Comparison of ENCODE assay signal across 1 cellular context in the genomic region with DNA sequence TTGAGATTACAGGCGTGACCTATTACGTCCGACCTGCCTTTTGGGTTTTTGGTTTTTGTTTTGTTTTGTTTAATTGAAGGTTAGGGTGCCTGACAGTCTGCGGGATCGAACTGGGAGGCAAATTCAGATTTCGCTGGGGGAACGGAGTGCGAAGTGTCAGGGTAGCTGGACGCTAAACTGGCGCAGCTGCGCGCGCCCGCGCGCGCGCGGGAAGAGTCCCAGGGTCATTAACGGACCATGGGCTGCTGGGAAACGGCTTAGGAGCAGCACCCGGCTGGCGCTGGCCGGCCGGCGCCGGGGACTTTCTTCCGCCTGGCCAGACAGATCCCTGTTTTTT.
A peak's percentile ranks its signal among the peaks of the same experiment; 100 is the strongest.
TF ChIP-seq lines count a peak whose summit lies in the region.

No MANE protein-coding gene starts in this region.

TF ChIP-seq in GM12878, 131 proteins besides CTCF, POLR2A, EP300 and RAD21 (continues in another document):
- no peak; the same call in 1 of the 2 replicates for TF ChIP-seq MXI1 (IDR thresholded peaks at IDR 0.05; ENCODE audit: low read depth, low read length)
- no peak for TF ChIP-seq SIX5 (IDR thresholded peaks at IDR 0.05; ENCODE audit: low read depth, low read length, severe bottlenecking)
- TF ChIP-seq NR2F1 (conservative IDR thresholded peaks at IDR 0.05) = peak; percentile 69
- 0 out of 2 replicates have a peak, but pooled peaks have one; percentile 14 for TF ChIP-seq TCF7 (IDR thresholded peaks at IDR 0.05; ENCODE audit: borderline replicate concordance)
- TF ChIP-seq NR2C1 (IDR thresholded peaks at IDR 0.05) = peak; percentile 66; the same call in 1 of the 2 replicates
- TF ChIP-seq TCF12 (IDR thresholded peaks at IDR 0.05; ENCODE audit: low read depth, low read length) = peak; percentile 62; the same call in 1 of the 2 replicates
- TF ChIP-seq, protein P1, sequence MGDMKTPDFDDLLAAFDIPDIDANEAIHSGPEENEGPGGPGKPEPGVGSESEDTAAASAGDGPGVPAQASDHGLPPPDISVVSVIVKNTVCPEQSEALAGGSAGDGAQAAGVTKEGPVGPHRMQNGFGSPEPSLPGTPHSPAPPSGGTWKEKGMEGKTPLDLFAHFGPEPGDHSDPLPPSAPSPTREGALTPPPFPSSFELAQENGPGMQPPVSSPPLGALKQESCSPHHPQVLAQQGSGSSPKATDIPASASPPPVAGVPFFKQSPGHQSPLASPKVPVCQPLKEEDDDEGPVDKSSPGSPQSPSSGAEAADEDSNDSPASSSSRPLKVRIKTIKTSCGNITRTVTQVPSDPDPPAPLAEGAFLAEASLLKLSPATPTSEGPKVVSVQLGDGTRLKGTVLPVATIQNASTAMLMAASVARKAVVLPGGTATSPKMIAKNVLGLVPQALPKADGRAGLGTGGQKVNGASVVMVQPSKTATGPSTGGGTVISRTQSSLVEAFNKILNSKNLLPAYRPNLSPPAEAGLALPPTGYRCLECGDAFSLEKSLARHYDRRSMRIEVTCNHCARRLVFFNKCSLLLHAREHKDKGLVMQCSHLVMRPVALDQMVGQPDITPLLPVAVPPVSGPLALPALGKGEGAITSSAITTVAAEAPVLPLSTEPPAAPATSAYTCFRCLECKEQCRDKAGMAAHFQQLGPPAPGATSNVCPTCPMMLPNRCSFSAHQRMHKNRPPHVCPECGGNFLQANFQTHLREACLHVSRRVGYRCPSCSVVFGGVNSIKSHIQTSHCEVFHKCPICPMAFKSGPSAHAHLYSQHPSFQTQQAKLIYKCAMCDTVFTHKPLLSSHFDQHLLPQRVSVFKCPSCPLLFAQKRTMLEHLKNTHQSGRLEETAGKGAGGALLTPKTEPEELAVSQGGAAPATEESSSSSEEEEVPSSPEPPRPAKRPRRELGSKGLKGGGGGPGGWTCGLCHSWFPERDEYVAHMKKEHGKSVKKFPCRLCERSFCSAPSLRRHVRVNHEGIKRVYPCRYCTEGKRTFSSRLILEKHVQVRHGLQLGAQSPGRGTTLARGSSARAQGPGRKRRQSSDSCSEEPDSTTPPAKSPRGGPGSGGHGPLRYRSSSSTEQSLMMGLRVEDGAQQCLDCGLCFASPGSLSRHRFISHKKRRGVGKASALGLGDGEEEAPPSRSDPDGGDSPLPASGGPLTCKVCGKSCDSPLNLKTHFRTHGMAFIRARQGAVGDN (IDR thresholded peaks at IDR 0.05) = peak; percentile 96
- peak; percentile 38 for TF ChIP-seq MTA2 (IDR thresholded peaks at IDR 0.05; ENCODE audit: low read depth)
- peak; percentile 18; the same call in 1 of the 2 replicates for TF ChIP-seq CREB1 (IDR thresholded peaks at IDR 0.05; ENCODE audit: low read depth)
- peak; percentile 48 for TF ChIP-seq MEF2B (IDR thresholded peaks at IDR 0.05; ENCODE audit: partially characterized antibody, poor library complexity, severe bottlenecking)
- TF ChIP-seq IKZF1 (conservative IDR thresholded peaks at IDR 0.05) = peak; percentile 84
- peak; percentile 87 for TF ChIP-seq RB1 (IDR thresholded peaks at IDR 0.05; ENCODE audit: borderline replicate concordance)
- TF ChIP-seq SIN3A (IDR thresholded peaks at IDR 0.05; ENCODE audit: low read depth, low read length) = 0 out of 2 replicates have a peak, but pooled peaks have one; percentile 21
- TF ChIP-seq ASH2L (IDR thresholded peaks at IDR 0.05; ENCODE audit: borderline replicate concordance, low read depth) = peak; percentile 33; the same call in 1 of the 2 replicates
- TF ChIP-seq ZBED1 (IDR thresholded peaks at IDR 0.05; ENCODE audit: borderline replicate concordance) = no peak
- TF ChIP-seq GABPA (IDR thresholded peaks at IDR 0.05; ENCODE audit: low read depth) = no peak
- TF ChIP-seq PAX5 (IDR thresholded peaks at IDR 0.05; ENCODE audit: borderline replicate concordance, low read depth, low read length) = 0 out of 2 replicates have a peak, but pooled peaks have one; percentile 18
- TF ChIP-seq MTA3 (IDR thresholded peaks at IDR 0.05; ENCODE audit: borderline replicate concordance, low read length) = no peak
- peak in 1 of 2 experiments; percentile 50; a peak in 1 of 4 replicates for TF ChIP-seq BHLHE40 (IDR thresholded peaks at IDR 0.05; ENCODE audit: borderline replicate concordance in 1 of 2, low read depth in 2 of 2, low read length in 1 of 2)
- TF ChIP-seq, protein P2, sequence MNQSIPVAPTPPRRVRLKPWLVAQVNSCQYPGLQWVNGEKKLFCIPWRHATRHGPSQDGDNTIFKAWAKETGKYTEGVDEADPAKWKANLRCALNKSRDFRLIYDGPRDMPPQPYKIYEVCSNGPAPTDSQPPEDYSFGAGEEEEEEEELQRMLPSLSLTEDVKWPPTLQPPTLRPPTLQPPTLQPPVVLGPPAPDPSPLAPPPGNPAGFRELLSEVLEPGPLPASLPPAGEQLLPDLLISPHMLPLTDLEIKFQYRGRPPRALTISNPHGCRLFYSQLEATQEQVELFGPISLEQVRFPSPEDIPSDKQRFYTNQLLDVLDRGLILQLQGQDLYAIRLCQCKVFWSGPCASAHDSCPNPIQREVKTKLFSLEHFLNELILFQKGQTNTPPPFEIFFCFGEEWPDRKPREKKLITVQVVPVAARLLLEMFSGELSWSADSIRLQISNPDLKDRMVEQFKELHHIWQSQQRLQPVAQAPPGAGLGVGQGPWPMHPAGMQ (IDR thresholded peaks at IDR 0.05; ENCODE audit: borderline replicate concordance) = no peak
- no peak for TF ChIP-seq RELA (IDR thresholded peaks at IDR 0.05; ENCODE audit: borderline replicate concordance, partially characterized antibody)
- TF ChIP-seq, protein P3, sequence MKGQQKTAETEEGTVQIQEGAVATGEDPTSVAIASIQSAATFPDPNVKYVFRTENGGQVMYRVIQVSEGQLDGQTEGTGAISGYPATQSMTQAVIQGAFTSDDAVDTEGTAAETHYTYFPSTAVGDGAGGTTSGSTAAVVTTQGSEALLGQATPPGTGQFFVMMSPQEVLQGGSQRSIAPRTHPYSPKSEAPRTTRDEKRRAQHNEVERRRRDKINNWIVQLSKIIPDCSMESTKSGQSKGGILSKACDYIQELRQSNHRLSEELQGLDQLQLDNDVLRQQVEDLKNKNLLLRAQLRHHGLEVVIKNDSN (IDR thresholded peaks at IDR 0.05; ENCODE audit: borderline replicate concordance, extremely low read length, insufficient read depth, low read depth, low read length) = no peak
- 0 out of 2 replicates have a peak, but pooled peaks have one; percentile 39 for TF ChIP-seq TCF3 (IDR thresholded peaks at IDR 0.05; ENCODE audit: borderline replicate concordance, insufficient read depth, low read depth, low read length)
- TF ChIP-seq, protein P4, sequence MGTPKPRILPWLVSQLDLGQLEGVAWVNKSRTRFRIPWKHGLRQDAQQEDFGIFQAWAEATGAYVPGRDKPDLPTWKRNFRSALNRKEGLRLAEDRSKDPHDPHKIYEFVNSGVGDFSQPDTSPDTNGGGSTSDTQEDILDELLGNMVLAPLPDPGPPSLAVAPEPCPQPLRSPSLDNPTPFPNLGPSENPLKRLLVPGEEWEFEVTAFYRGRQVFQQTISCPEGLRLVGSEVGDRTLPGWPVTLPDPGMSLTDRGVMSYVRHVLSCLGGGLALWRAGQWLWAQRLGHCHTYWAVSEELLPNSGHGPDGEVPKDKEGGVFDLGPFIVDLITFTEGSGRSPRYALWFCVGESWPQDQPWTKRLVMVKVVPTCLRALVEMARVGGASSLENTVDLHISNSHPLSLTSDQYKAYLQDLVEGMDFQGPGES (IDR thresholded peaks at IDR 0.05) = no peak
- TF ChIP-seq, protein P5, sequence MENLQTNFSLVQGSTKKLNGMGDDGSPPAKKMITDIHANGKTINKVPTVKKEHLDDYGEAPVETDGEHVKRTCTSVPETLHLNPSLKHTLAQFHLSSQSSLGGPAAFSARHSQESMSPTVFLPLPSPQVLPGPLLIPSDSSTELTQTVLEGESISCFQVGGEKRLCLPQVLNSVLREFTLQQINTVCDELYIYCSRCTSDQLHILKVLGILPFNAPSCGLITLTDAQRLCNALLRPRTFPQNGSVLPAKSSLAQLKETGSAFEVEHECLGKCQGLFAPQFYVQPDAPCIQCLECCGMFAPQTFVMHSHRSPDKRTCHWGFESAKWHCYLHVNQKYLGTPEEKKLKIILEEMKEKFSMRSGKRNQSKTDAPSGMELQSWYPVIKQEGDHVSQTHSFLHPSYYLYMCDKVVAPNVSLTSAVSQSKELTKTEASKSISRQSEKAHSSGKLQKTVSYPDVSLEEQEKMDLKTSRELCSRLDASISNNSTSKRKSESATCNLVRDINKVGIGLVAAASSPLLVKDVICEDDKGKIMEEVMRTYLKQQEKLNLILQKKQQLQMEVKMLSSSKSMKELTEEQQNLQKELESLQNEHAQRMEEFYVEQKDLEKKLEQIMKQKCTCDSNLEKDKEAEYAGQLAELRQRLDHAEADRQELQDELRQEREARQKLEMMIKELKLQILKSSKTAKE (IDR thresholded peaks at IDR 0.05; ENCODE audit: low read depth, poor library complexity, severe bottlenecking) = no peak
- TF ChIP-seq, protein P6, sequence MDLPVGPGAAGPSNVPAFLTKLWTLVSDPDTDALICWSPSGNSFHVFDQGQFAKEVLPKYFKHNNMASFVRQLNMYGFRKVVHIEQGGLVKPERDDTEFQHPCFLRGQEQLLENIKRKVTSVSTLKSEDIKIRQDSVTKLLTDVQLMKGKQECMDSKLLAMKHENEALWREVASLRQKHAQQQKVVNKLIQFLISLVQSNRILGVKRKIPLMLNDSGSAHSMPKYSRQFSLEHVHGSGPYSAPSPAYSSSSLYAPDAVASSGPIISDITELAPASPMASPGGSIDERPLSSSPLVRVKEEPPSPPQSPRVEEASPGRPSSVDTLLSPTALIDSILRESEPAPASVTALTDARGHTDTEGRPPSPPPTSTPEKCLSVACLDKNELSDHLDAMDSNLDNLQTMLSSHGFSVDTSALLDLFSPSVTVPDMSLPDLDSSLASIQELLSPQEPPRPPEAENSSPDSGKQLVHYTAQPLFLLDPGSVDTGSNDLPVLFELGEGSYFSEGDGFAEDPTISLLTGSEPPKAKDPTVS (IDR thresholded peaks at IDR 0.05; ENCODE audit: low read depth, low read length) = no peak
- TF ChIP-seq, protein P7, sequence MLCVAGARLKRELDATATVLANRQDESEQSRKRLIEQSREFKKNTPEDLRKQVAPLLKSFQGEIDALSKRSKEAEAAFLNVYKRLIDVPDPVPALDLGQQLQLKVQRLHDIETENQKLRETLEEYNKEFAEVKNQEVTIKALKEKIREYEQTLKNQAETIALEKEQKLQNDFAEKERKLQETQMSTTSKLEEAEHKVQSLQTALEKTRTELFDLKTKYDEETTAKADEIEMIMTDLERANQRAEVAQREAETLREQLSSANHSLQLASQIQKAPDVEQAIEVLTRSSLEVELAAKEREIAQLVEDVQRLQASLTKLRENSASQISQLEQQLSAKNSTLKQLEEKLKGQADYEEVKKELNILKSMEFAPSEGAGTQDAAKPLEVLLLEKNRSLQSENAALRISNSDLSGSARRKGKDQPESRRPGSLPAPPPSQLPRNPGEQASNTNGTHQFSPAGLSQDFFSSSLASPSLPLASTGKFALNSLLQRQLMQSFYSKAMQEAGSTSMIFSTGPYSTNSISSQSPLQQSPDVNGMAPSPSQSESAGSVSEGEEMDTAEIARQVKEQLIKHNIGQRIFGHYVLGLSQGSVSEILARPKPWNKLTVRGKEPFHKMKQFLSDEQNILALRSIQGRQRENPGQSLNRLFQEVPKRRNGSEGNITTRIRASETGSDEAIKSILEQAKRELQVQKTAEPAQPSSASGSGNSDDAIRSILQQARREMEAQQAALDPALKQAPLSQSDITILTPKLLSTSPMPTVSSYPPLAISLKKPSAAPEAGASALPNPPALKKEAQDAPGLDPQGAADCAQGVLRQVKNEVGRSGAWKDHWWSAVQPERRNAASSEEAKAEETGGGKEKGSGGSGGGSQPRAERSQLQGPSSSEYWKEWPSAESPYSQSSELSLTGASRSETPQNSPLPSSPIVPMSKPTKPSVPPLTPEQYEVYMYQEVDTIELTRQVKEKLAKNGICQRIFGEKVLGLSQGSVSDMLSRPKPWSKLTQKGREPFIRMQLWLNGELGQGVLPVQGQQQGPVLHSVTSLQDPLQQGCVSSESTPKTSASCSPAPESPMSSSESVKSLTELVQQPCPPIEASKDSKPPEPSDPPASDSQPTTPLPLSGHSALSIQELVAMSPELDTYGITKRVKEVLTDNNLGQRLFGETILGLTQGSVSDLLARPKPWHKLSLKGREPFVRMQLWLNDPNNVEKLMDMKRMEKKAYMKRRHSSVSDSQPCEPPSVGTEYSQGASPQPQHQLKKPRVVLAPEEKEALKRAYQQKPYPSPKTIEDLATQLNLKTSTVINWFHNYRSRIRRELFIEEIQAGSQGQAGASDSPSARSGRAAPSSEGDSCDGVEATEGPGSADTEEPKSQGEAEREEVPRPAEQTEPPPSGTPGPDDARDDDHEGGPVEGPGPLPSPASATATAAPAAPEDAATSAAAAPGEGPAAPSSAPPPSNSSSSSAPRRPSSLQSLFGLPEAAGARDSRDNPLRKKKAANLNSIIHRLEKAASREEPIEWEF (IDR thresholded peaks at IDR 0.05; ENCODE audit: insufficient replicate concordance, low read depth, low read length) = no peak
- TF ChIP-seq, protein P8, sequence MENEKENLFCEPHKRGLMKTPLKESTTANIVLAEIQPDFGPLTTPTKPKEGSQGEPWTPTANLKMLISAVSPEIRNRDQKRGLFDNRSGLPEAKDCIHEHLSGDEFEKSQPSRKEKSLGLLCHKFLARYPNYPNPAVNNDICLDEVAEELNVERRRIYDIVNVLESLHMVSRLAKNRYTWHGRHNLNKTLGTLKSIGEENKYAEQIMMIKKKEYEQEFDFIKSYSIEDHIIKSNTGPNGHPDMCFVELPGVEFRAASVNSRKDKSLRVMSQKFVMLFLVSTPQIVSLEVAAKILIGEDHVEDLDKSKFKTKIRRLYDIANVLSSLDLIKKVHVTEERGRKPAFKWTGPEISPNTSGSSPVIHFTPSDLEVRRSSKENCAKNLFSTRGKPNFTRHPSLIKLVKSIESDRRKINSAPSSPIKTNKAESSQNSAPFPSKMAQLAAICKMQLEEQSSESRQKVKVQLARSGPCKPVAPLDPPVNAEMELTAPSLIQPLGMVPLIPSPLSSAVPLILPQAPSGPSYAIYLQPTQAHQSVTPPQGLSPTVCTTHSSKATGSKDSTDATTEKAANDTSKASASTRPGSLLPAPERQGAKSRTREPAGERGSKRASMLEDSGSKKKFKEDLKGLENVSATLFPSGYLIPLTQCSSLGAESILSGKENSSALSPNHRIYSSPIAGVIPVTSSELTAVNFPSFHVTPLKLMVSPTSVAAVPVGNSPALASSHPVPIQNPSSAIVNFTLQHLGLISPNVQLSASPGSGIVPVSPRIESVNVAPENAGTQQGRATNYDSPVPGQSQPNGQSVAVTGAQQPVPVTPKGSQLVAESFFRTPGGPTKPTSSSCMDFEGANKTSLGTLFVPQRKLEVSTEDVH (IDR thresholded peaks at IDR 0.05; ENCODE audit: low read depth, partially characterized antibody) = peak; percentile 74
- no peak for TF ChIP-seq CEBPB (IDR thresholded peaks at IDR 0.05; ENCODE audit: borderline replicate concordance in 1 of 2, low read depth in 2 of 2, low read length in 2 of 2)
- peak; percentile 82 for TF ChIP-seq NBN (IDR thresholded peaks at IDR 0.05)
- 0 out of 2 replicates have a peak, but pooled peaks have one; percentile 40 for TF ChIP-seq IRF4 (IDR thresholded peaks at IDR 0.05; ENCODE audit: low read depth, low read length)
- 0 out of 2 replicates have a peak, but pooled peaks have one; percentile 31 for TF ChIP-seq DPF2 (IDR thresholded peaks at IDR 0.05)
- TF ChIP-seq, protein P9, sequence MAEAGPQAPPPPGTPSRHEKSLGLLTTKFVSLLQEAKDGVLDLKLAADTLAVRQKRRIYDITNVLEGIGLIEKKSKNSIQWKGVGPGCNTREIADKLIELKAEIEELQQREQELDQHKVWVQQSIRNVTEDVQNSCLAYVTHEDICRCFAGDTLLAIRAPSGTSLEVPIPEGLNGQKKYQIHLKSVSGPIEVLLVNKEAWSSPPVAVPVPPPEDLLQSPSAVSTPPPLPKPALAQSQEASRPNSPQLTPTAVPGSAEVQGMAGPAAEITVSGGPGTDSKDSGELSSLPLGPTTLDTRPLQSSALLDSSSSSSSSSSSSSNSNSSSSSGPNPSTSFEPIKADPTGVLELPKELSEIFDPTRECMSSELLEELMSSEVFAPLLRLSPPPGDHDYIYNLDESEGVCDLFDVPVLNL (IDR thresholded peaks at IDR 0.05; ENCODE audit: low read depth, low read length) = peak; percentile 47; the same call in 1 of the 2 replicates
- TF ChIP-seq HDGF (IDR thresholded peaks at IDR 0.05) = peak; percentile 88; the same call in 1 of the 2 replicates
- peak; percentile 47 for TF ChIP-seq ATF7 (IDR thresholded peaks at IDR 0.05; ENCODE audit: low read depth)
